ENCODE assay signal across 21 cellular contexts in genomic region chr15:67750371-67750770, GRCh38.
A peak's percentile ranks its signal among the peaks of the same experiment; 100 is the strongest.
DNase-seq lines count a peak whose midpoint lies in the region; ATAC-seq and TF ChIP-seq lines count a peak whose summit lies in the region.
"Had no signal": no experiment of that assay in that cellular context is flagged by ENCODE, and none has a peak within 500 bp of the region (broad histone marks: within the 10 kb centered on the region; RNA-seq: fewer than 3 reads in every experiment).

No MANE protein-coding gene starts in this region.

- no peak overlapping the region for H2AK5ac ChIP-seq in mesendoderm (ENCODE audit: low read length)

- peaks cover 0 to 3% of the 10 kb centered on the region in 2 donors for H3K9me3 Mint-ChIP-seq in stimulated activated naive CD8-positive, alpha-beta T cell treated with anti-CD3 and anti-CD28 coated beads, Interleukin-15, amount 100 ng/mL, for 72 hours
- H3K9me3 Mint-ChIP-seq: CD8-positive, alpha-beta T cell had no signal

- no peaks in the 10 kb centered on the region for H3K9me3 ChIP-seq in HAP-1
- no peaks in the 10 kb centered on the region for H3K9me3 ChIP-seq in uterus
- H3K9me3 ChIP-seq: Peyer's patch had no signal

- no peak overlapping the region for H3K56ac ChIP-seq in mesendoderm (ENCODE audit: low read length)

- H3K4me1 Mint-ChIP-seq in stimulated activated naive CD8-positive, alpha-beta T cell treated with anti-CD3 and anti-CD28 coated beads, Interleukin-15, amount 100 ng/mL, for 72 hours: peaks cover 52% of the 10 kb centered on the region

- no CpG with 5 or more reads among the region's 4 CpGs for WGBS in mesendoderm (ENCODE audit: extremely low coverage, insufficient coverage, low lambda C conversion rate)

- H3K4me3 ChIP-seq in HAP-1: no peak overlapping the region
- H3K4me3 ChIP-seq in mesendoderm (ENCODE audit: low read length): no peak overlapping the region
- H3K4me3 ChIP-seq in uterus: no peak overlapping the region
- H3K4me3 ChIP-seq: GM12878, Peyer's patch had no signal

- DNase-seq in NOMO-1 treated with DMSO at 0.1 percent for 48 hours (lab: John Stamatoyannopoulos, UW; ENCODE audit: unreplicated experiment): peak; percentile 44
- no peak for DNase-seq in NOMO-1 treated with dmso at 0.1 percent for 144 hours (lab: John Stamatoyannopoulos, UW; ENCODE audit: unreplicated experiment)
- DNase-seq in HAP-1 (ENCODE audit: low spot score in 2 of 2): peak; percentile 60 to 87
- peak; percentile 26 for DNase-seq in amniotic epithelial cell (ENCODE audit: low read depth)
- DNase-seq in mesendoderm: peak; percentile 37
- DNase-seq in uterus: no peak
- no peak for DNase-seq in stimulated activated naive CD8-positive, alpha-beta T cell treated with anti-CD3 and anti-CD28 coated beads, Interleukin-15, amount 100 ng/mL, for 72 hours
- no peak for DNase-seq in erythroblast (lab: John Stamatoyannopoulos, UW)
- DNase-seq: CD8-positive, alpha-beta T cell; DMS79 treated with DMSO at 0.1 percent for 48 hours; GDM1; NCI-H1417 treated with DMSO at 0.1 percent for 48 hours; NCI-H1930; NCI-H2171; NCI-H510A; NCI-H774; Peyer's patch had no signal

- H3K27me3 ChIP-seq in HAP-1 (ENCODE audit: low read depth) (no peaks in the 10 kb centered on the region), mesendoderm (ENCODE audit: insufficient read depth, low read length, poor library complexity) (no peaks in the 10 kb centered on the region), uterus (no peaks in the 10 kb centered on the region)
- H3K27me3 ChIP-seq: Peyer's patch had no signal

- TF ChIP-seq POLR2A in uterus (IDR thresholded peaks at IDR 0.05) (no peak), erythroblast (IDR thresholded peaks at IDR 0.05; ENCODE audit: low read length) (no peak)

- ATAC-seq in stimulated activated naive CD8-positive, alpha-beta T cell treated with anti-CD3 and anti-CD28 coated beads, Interleukin-15, amount 100 ng/mL, for 72 hours: no peak
- ATAC-seq: CD8-positive, alpha-beta T cell; GM12878; Right ventricle myocardium inferior had no signal

- H3K9ac ChIP-seq in mesendoderm (ENCODE audit: low read length): no peak overlapping the region

- intact Hi-C loops in uterus (cut with DNase I; ENCODE audit: low total_unique reads): no loop called here

- no peak overlapping the region for H2BK5ac ChIP-seq in mesendoderm (ENCODE audit: low read length)

- H3K4me1 ChIP-seq in HAP-1 (peaks cover 33% of the 10 kb centered on the region), mesendoderm (ENCODE audit: control insufficient read depth, low read depth, low read length) (peaks cover 6% of the 10 kb centered on the region), uterus (no peaks in the 10 kb centered on the region)
- H3K4me1 ChIP-seq: Peyer's patch had no signal

- H3K4me2 ChIP-seq in mesendoderm (ENCODE audit: low read length): no peak overlapping the region

- no peak for TF ChIP-seq CTCF in uterus (IDR thresholded peaks at IDR 0.05)

- H3K4ac ChIP-seq in mesendoderm (ENCODE audit: low read depth, low read length): no peak overlapping the region

- H3K79me2 ChIP-seq in mesendoderm (ENCODE audit: control insufficient read depth, insufficient read depth, low read length): no peaks in the 10 kb centered on the region

- H2BK120ac ChIP-seq in mesendoderm (ENCODE audit: low read depth, low read length): no peak overlapping the region

- H3K36me3 ChIP-seq in HAP-1 (replicated peaks): no peaks in the 10 kb centered on the region
- H3K36me3 ChIP-seq in mesendoderm (ENCODE audit: control insufficient read depth, insufficient read depth, low read length): no peaks in the 10 kb centered on the region
- no peaks in the 10 kb centered on the region for H3K36me3 ChIP-seq in uterus
- H3K36me3 ChIP-seq: Peyer's patch had no signal

- H3K27ac ChIP-seq in mesendoderm (ENCODE audit: low read depth, low read length): no peak overlapping the region
- H3K27ac ChIP-seq in uterus: no peak overlapping the region
- H3K27ac ChIP-seq: 22Rv1, Peyer's patch had no signal

- H3K27me3 Mint-ChIP-seq in stimulated activated naive CD8-positive, alpha-beta T cell treated with anti-CD3 and anti-CD28 coated beads, Interleukin-15, amount 100 ng/mL, for 72 hours: no peaks in the 10 kb centered on the region
- H3K27me3 Mint-ChIP-seq: B cell had no signal

- no peak overlapping the region for H3K23ac ChIP-seq in mesendoderm (ENCODE audit: low read length)

- no peaks in the 10 kb centered on the region for H3K79me1 ChIP-seq in mesendoderm (ENCODE audit: low read length)

- H2BK15ac ChIP-seq in mesendoderm (replicated peaks; ENCODE audit: low read depth): no peak overlapping the region

- no peak overlapping the region for H3K4me3 Mint-ChIP-seq in stimulated activated naive CD8-positive, alpha-beta T cell treated with anti-CD3 and anti-CD28 coated beads, Interleukin-15, amount 100 ng/mL, for 72 hours
- H3K4me3 Mint-ChIP-seq: B cell; CD8-positive, alpha-beta T cell had no signal

- no peak overlapping the region for H3K27ac Mint-ChIP-seq in stimulated activated naive CD8-positive, alpha-beta T cell treated with anti-CD3 and anti-CD28 coated beads, Interleukin-15, amount 100 ng/mL, for 72 hours
- H3K27ac Mint-ChIP-seq: B cell; CD8-positive, alpha-beta T cell had no signal

- H4K5ac ChIP-seq in mesendoderm (ENCODE audit: low read length): no peak overlapping the region

- no peak overlapping the region for H4K8ac ChIP-seq in mesendoderm (ENCODE audit: low read depth, low read length)

- H3K18ac ChIP-seq in mesendoderm (ENCODE audit: low read length): no peak overlapping the region

- in situ Hi-C loops in HAP-1 (cut with MboI; ENCODE audit: low sequenced_read_pairs): no loop called here

Comparison
In these comparisons a context has a peak if more than half of its experiments do, and no peak if none do; other contexts are left out.
1. DNase-seq: peak in NOMO-1 treated with DMSO at 0.1 percent for 48 hours (single experiment), HAP-1 (2 of 2), amniotic epithelial cell (single experiment) and mesendoderm (single experiment); none in NOMO-1 treated with dmso at 0.1 percent for 144 hours (single experiment), uterus (0 of 2), stimulated activated naive CD8-positive, alpha-beta T cell treated with anti-CD3 and anti-CD28 coated beads, Interleukin-15, amount 100 ng/mL, for 72 hours (0 of 2) and erythroblast (0 of 2).